1 cellular context compared by ENCODE assay signal in genomic region chr5:174329738-174330137, GRCh38.
TF ChIP-seq lines count a peak whose summit lies in the region.

No MANE protein-coding gene starts in this region.

TF ChIP-seq in IMR-90, 13 proteins besides CTCF, POLR2A, EP300 and RAD21:
- no peak for TF ChIP-seq MXI1 (IDR thresholded peaks at IDR 0.05; ENCODE audit: borderline replicate concordance, low read depth, low read length)
- TF ChIP-seq SMC3 (IDR thresholded peaks at IDR 0.05; ENCODE audit: low read depth, low read length), result no peak
- no peak for TF ChIP-seq NFE2L2 (IDR thresholded peaks at IDR 0.05; ENCODE audit: low read depth, low read length)
- no peak for TF ChIP-seq CEBPB (IDR thresholded peaks at IDR 0.05; ENCODE audit: low read depth, low read length)
- TF ChIP-seq MAZ (IDR thresholded peaks at IDR 0.05; ENCODE audit: borderline replicate concordance, low read depth, low read length), result no peak
